9 cellular contexts compared by ENCODE assay signal in the genomic region with DNA sequence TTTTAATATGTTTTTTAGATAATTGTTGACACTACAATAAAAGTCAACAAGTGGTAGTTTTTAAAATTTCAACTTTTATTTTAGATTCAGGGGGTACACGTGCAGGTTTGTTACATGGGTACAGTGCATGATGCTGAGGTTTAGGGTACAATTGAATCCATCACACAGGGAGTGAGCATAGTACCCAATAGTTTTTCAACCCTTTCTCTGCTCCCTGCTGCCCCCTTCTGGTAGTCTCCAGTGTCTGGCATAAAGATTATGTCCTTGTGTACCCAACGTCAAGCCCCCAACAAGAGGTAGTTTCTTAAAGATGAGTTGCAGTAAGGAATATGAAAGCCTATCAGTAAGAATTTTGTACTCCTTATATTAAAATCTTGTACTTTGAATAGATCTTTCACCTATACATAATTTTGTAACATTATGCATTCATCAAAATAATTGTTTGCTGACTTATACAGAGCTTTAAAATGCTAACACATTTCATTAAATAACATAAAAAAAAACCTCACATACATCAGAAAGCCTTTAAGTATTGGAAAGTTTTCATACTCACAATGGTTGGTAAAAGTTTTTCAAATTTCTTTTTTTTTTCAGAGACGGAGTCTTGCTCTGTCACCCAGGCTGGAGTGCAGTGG. TPM values are rescaled to one million over a fixed set of nuclear protein-coding genes. Genes with fewer than 3 reads are reported as not detected.
DNase-seq lines count a peak whose midpoint lies in the region; ATAC-seq and TF ChIP-seq lines count a peak whose summit lies in the region.
"Had no signal": no experiment of that assay in that cellular context is flagged by ENCODE, and none has a peak within 500 bp of the region (broad histone marks: within the 10 kb centered on the region; RNA-seq: fewer than 3 reads in every experiment).

No MANE protein-coding gene starts in this region.

- H3K4me1 Mint-ChIP-seq in CD8-positive, alpha-beta T cell (ENCODE audit: low read depth), result peaks cover 5% of the 10 kb centered on the region

- no peaks in the 10 kb centered on the region for H3K79me2 ChIP-seq in KMS-11 (ENCODE audit: insufficient read depth, low read depth)

- no peak overlapping the region for H3K9ac ChIP-seq in KMS-11

- H3K4me2 ChIP-seq in KMS-11, result no peak overlapping the region

- POLR2A ChIA-PET in CD8-positive, alpha-beta T cell (lab: Charles Lee), result interaction anchor here (0.6 to 2.4 kb wide), 3 partner anchors 11 to 14 kb away, joined by 4 to 15 read pairs (median 5); a partner anchor contains a TSS

- H3K27me3 ChIP-seq in CD8-positive, alpha-beta T cell (ENCODE audit: insufficient read depth, low read length), result no peaks in the 10 kb centered on the region
- no peaks in the 10 kb centered on the region for H3K27me3 ChIP-seq in KMS-11 (ENCODE audit: insufficient read depth, low read depth)
- H3K27me3 ChIP-seq: SJSA1 had no signal

- no peak overlapping the region for H3K4me3 ChIP-seq in CD8-positive, alpha-beta T cell (ENCODE audit: low read depth, low read length)
- H3K4me3 ChIP-seq in KMS-11 (IDR thresholded peaks at IDR 0.05; ENCODE audit: insufficient read depth, low read depth, low read length), result no peak overlapping the region
- H3K4me3 ChIP-seq: SJSA1 had no signal

- CTCF ChIA-PET in CD8-positive, alpha-beta T cell (lab: Charles Lee), result interaction anchor here (0.6 to 2.3 kb wide), 8 partner anchors 8 to 675 kb away, joined by 3 to 17 read pairs (median 4); a partner anchor contains a TSS

- no peaks in the 10 kb centered on the region for H4K20me1 ChIP-seq in KMS-11 (ENCODE audit: insufficient read depth)

- H3K9me3 ChIP-seq in CD8-positive, alpha-beta T cell (ENCODE audit: low read length), result no peaks in the 10 kb centered on the region
- H3K9me3 ChIP-seq: SJSA1 had no signal

- no peaks in the 10 kb centered on the region for H3K27me3 Mint-ChIP-seq in CD8-positive, alpha-beta T cell (ENCODE audit: low read depth)

- no peaks in the 10 kb centered on the region for H3K36me3 Mint-ChIP-seq in CD8-positive, alpha-beta T cell

- no peaks in the 10 kb centered on the region for H3K4me1 ChIP-seq in CD8-positive, alpha-beta T cell (ENCODE audit: insufficient read depth, low read length)
- peaks cover 2% of the 10 kb centered on the region for H3K4me1 ChIP-seq in KMS-11 (ENCODE audit: low read depth, poor library complexity, severe bottlenecking)

- no peak overlapping the region for H3K27ac ChIP-seq in CD8-positive, alpha-beta T cell (ENCODE audit: low read depth, low read length)
- H3K27ac ChIP-seq in KMS-11, result no peak overlapping the region
- H3K27ac ChIP-seq: SJSA1 had no signal

- no peaks in the 10 kb centered on the region for H3K9me3 Mint-ChIP-seq in CD8-positive, alpha-beta T cell

- TF ChIP-seq CTCF in CD8-positive, alpha-beta T cell (IDR thresholded peaks at IDR 0.05), result peak; percentile 57
- TF ChIP-seq CTCF in KMS-11 (conservative IDR thresholded peaks at IDR 0.05; ENCODE audit: low read depth, low read length), result peak; percentile 72

- ATAC-seq in CD8-positive, alpha-beta T cell, result peak; percentile 93
- ATAC-seq in GM19395 (IDR thresholded peaks at IDR 0.05; ENCODE audit: unreplicated experiment) (peak; percentile 82), left ventricle myocardium superior (peak; percentile 54), HG03139 (IDR thresholded peaks at IDR 0.05; ENCODE audit: unreplicated experiment) (no peak)

- no peak overlapping the region for H3K27ac Mint-ChIP-seq in CD8-positive, alpha-beta T cell

- no peaks in the 10 kb centered on the region for H3K36me3 ChIP-seq in CD8-positive, alpha-beta T cell (ENCODE audit: insufficient read depth, low read length)
- H3K36me3 ChIP-seq in KMS-11 (ENCODE audit: insufficient read depth), result no peaks in the 10 kb centered on the region
- H3K36me3 ChIP-seq: SJSA1 had no signal

- no peak overlapping the region for H2AFZ ChIP-seq in KMS-11 (ENCODE audit: low read depth)

- DNase-seq in CD8-positive, alpha-beta T cell, result peak; percentile 56 to 92 (median 79)
- DNase-seq in SIG-M5 (lab: John Stamatoyannopoulos, UW) (peak; percentile 17), left ventricle myocardium superior (no peak)
- DNase-seq in activated effector memory CD4-positive, alpha-beta T cell treated with Interleukin-2 at 50 U/mL for 16 hours, result peak; percentile 52
- peak; percentile 72 for DNase-seq in stimulated activated CD4-positive, alpha-beta T cell treated with anti-CD3 and anti-CD28 coated beads, Interleukin-12 subunit alpha, Interleukin-12 subunit beta, amount 100 ng/mL, for 4 hours

- intact Hi-C loops in CD8-positive, alpha-beta T cell (cut with DNase I, micrococcal nuclease), result loop anchor here (5.0 kb wide), 4 partner anchors 37 to 692 kb away; a partner anchor contains a TSS
- intact Hi-C loops in left ventricle myocardium superior (cut with micrococcal nuclease), result no loop called here

- no peak overlapping the region for H3K4me3 Mint-ChIP-seq in CD8-positive, alpha-beta T cell

RNA-seq across cellular contexts. Expression of a gene that starts 5.4 kb away (rescaled TPM):
- 10 to 100 TPM; 80.7 to 85.1 TPM for total RNA-seq in CD8-positive, alpha-beta T cell
- 31.8 TPM for total RNA-seq in left ventricle myocardium superior

RNA-seq across cellular contexts. Expression of a gene that starts 11.7 kb away (rescaled TPM):
- 10 to 100 TPM; 15.5 to 17.9 TPM for total RNA-seq in CD8-positive, alpha-beta T cell
- 13.0 TPM for total RNA-seq in left ventricle myocardium superior
